Comparison of ENCODE assay signal across 9 cellular contexts in genomic region chr15:91853501-91853967, GRCh38. TPM values are rescaled to one million over a fixed set of nuclear protein-coding genes. Genes with fewer than 3 reads are reported as not detected.
DNase-seq lines count a peak whose midpoint lies in the region; ATAC-seq, FAIRE-seq and TF ChIP-seq lines count a peak whose summit lies in the region.
"Had no signal": no experiment of that assay in that cellular context is flagged by ENCODE, and none has a peak within 500 bp of the region (broad histone marks: within the 10 kb centered on the region; RNA-seq: fewer than 3 reads in every experiment).

Gene SLCO3A1, plus strand, starts transcription at chr15:91853708.

- POLR2A ChIA-PET in endothelial cell of umbilical vein (lab: Charles Lee), result no interaction called here

- no peak within 1 kb of the TSS for H3K27ac ChIP-seq in endothelial cell of umbilical vein (ENCODE audit: insufficient read depth, low read depth, low read length)
- H3K27ac ChIP-seq: 22Rv1 had no signal

- peak; percentile 8 for ATAC-seq in HG02884 (IDR thresholded peaks at IDR 0.05; ENCODE audit: unreplicated experiment)

- intact Hi-C loops in endothelial cell of umbilical vein (cut with micrococcal nuclease), result loop anchor here (1.0 kb wide), 1 partner anchor 550 kb away; no protein-coding TSS in a partner anchor

- BruUV-seq in endothelial cell of umbilical vein (replicated peaks; lab: Mats Ljungman, UMichigan), result no TSS peak

- CTCF ChIA-PET in endothelial cell of umbilical vein (lab: Charles Lee), result no interaction called here

- DNase-seq in DMS153 treated with DMSO at 0.1 percent for 48 hours (lab: John Stamatoyannopoulos, UW; ENCODE audit: unreplicated experiment) (peak; percentile 22), DMS153 (lab: John Stamatoyannopoulos, UW) (no peak), NCI-H460 (ENCODE audit: extremely low read depth, low read depth) (peak; percentile 26), endothelial cell of umbilical vein (ENCODE audit: low read depth, low spot score) (peak; percentile 4)
- peak; percentile 59 to 63 for DNase-seq in activated CD8-positive, alpha-beta memory T cell treated with anti-CD3 and anti-CD28 coated beads for 4 hours (ENCODE audit: low read depth in 2 of 2)
- peak; percentile 34 to 49 for DNase-seq in stimulated activated CD8-positive, alpha-beta memory T cell treated with anti-CD3 and anti-CD28 coated beads, Interleukin-7, amount 100 ng/mL, for 1 hour (ENCODE audit: low read depth in 2 of 2)

- peaks cover 9 to 10% of the 10 kb centered on the region in 2 experiments for H3K27me3 ChIP-seq in endothelial cell of umbilical vein (ENCODE audit: control insufficient read depth in 2 of 2, insufficient read depth in 2 of 2, low read length in 2 of 2)
- H3K27me3 ChIP-seq in mononuclear cell (ENCODE audit: insufficient read depth, low read length), result no peaks in the 10 kb centered on the region

- TF ChIP-seq CTCF in endothelial cell of umbilical vein (IDR thresholded peaks at IDR 0.05; ENCODE audit: extremely low read depth in 1 of 2, insufficient read depth in 1 of 2, low read depth in 1 of 2, low read length in 2 of 2), result no peak

- H3K36me3 ChIP-seq in endothelial cell of umbilical vein (ENCODE audit: control insufficient read depth in 2 of 2, extremely low read depth in 1 of 2, insufficient read depth in 2 of 2, low read length in 2 of 2), result no peaks in the 10 kb centered on the region

- no peaks in the 10 kb centered on the region for H3K9me1 ChIP-seq in endothelial cell of umbilical vein (replicated peaks; ENCODE audit: control insufficient read depth, extremely low read depth, insufficient read depth, low read length)

- no peak for FAIRE-seq in endothelial cell of umbilical vein (lab: Jason Lieb, UNC)

- H2AFZ ChIP-seq in endothelial cell of umbilical vein (ENCODE audit: low read depth, low read length), result peak within 1 kb of the TSS; percentile 66

- H3K4me1 ChIP-seq in endothelial cell of umbilical vein (ENCODE audit: control insufficient read depth, extremely low read depth, insufficient read depth, low read length) (peaks cover 3% of the 10 kb centered on the region), mononuclear cell (ENCODE audit: insufficient read depth, low read length) (peaks cover 77% of the 10 kb centered on the region)

- dilution Hi-C loops in endothelial cell of umbilical vein (cut with MboI; ENCODE audit: extremely low pct_ligation_motif_present, low sequenced_read_pairs), result no loop called here

- H3K9ac ChIP-seq in endothelial cell of umbilical vein (replicated peaks; ENCODE audit: extremely low read depth, insufficient read depth, low read length), result peak within 1 kb of the TSS; percentile 9

- no peak for TF ChIP-seq POLR2A in endothelial cell of umbilical vein (IDR thresholded peaks at IDR 0.05; ENCODE audit: low read depth, low read length)

- no peaks in the 10 kb centered on the region for H3K79me2 ChIP-seq in endothelial cell of umbilical vein (ENCODE audit: control insufficient read depth, insufficient read depth, low read length)

- H3K4me2 ChIP-seq in endothelial cell of umbilical vein (ENCODE audit: insufficient read depth, low read length), result peak within 1 kb of the TSS; percentile 79

- H4K20me1 ChIP-seq in endothelial cell of umbilical vein (replicated peaks; ENCODE audit: control insufficient read depth, extremely low read depth, insufficient read depth, low read length), result no peaks in the 10 kb centered on the region

- H3K4me3 ChIP-seq in endothelial cell of umbilical vein (replicated peaks in 1 of 3; ENCODE audit: insufficient read depth in 1 of 3, low read depth in 1 of 3, low read length in 3 of 3) (peak within 1 kb of the TSS; percentile 19 to 33 (median 31)), mononuclear cell (ENCODE audit: low read length) (peak within 1 kb of the TSS; percentile 64)

- H3K9me3 ChIP-seq in endothelial cell of umbilical vein (replicated peaks; ENCODE audit: control insufficient read depth, insufficient read depth, low read length) (no peaks in the 10 kb centered on the region), mononuclear cell (ENCODE audit: low read depth, low read length) (no peaks in the 10 kb centered on the region)

TF ChIP-seq in endothelial cell of umbilical vein, 7 proteins besides CTCF, POLR2A, EP300 and RAD21:
- TF ChIP-seq MAX (IDR thresholded peaks at IDR 0.05; ENCODE audit: insufficient read depth, insufficient read length) (no peak), FOS (IDR thresholded peaks at IDR 0.05; ENCODE audit: borderline replicate concordance, insufficient read depth, low read length) (no peak), JUN (IDR thresholded peaks at IDR 0.05; ENCODE audit: borderline replicate concordance, insufficient read depth, insufficient read length, low read depth) (no peak), MYC (IDR thresholded peaks at IDR 0.05; ENCODE audit: low read depth, low read length) (no peak), GATA2 (IDR thresholded peaks at IDR 0.05; ENCODE audit: insufficient read depth, insufficient read length, low read depth, low read length) (no peak), POLR2AphosphoS5 (IDR thresholded peaks at IDR 0.05; ENCODE audit: insufficient read depth, low read depth, low read length) (no peak), EZH2 (IDR thresholded peaks at IDR 0.05; ENCODE audit: borderline replicate concordance, low read depth, low read length, severe bottlenecking) (no peak)

RNA-seq across cellular contexts. Expression of gene SLCO3A1, which starts in this region (rescaled TPM):
- total RNA-seq in NCI-H460 (2014; rRNA removed; shearing (Covaris generic)), result 1.7 TPM in 2 replicates
- 0.36 and 4.5 TPM in 2 replicates for polyA plus RNA-seq in NCI-H460 (2014; cell fraction: nucleus; rRNA removed)
- total RNA-seq in endothelial cell of umbilical vein, result 0.83 and 0.88 TPM in 2 replicates
- polyA plus RNA-seq in endothelial cell of umbilical vein, result 0.92 and 1.2 TPM in 2 replicates
- 0.27 and 0.89 TPM in 2 replicates for polyA plus RNA-seq in endothelial cell of umbilical vein (2011; cell fraction: cytosol; rRNA removed)
- 0.20 and 0.60 TPM in 2 replicates for polyA plus RNA-seq in endothelial cell of umbilical vein (2011; cell fraction: nucleus; rRNA removed)
- polyA plus RNA-seq in endothelial cell of umbilical vein (2012), result 0.23 and 0.34 TPM in 2 replicates
- 1.3 TPM in 2 replicates for polyA minus RNA-seq in endothelial cell of umbilical vein
- 25.2 TPM for polyA minus RNA-seq in endothelial cell of umbilical vein (2011; cell fraction: cytosol; rRNA and poly(A)+ RNA removed)
- 0.48 and 0.96 TPM in 2 replicates for polyA minus RNA-seq in endothelial cell of umbilical vein (2011; cell fraction: nucleus; rRNA and poly(A)+ RNA removed)
- 17.7 TPM for total RNA-seq in mononuclear cell
